8 cellular contexts compared by ENCODE assay signal in the genomic region with DNA sequence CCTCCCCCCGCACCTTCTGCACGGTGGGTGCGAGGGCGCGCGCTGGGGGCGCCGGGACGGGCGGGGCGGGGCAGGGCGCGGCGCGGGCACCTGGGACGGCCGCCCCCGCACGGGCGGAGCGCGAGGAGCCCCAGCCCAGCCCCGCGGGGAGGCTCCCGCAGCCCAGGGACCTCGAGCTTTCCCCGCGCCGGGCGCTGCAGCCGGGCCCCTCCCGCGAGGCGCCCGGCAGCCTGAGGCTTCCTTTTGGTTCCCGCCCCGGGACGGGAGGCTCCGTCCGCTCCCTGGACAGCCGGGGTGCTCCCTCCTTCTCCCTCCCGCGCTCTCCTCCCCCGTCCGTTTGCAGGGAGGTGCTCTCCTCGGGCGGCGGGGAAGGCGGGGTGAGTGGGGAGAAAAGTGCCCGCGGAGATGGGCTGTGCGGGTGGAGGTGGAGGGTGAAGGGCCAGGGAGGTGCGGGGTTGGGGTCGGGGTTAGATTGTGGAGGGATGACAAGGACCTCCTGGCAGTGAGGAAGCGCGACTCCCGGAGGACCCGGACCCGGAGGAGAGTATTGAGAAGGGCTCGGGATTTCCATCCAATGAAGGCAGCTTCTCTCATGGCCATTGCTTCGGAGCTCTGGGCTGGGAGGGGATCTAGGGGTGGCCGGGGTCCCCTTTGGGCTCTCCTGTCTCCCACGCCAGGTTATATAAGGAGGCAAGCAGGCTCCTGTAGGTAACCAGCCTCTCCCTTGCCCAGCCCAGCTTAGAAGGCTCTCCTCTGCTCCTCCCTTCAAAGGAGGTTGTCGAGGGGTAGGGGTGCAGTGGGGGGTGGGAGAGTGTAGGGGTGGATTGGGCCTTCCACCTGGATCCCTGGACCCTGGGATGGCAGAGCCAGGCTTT. TPM values are rescaled to one million over a fixed set of nuclear protein-coding genes. Genes with fewer than 3 reads are reported as not detected.
DNase-seq lines count a peak whose midpoint lies in the region; ATAC-seq and TF ChIP-seq lines count a peak whose summit lies in the region.

No MANE protein-coding gene starts in this region.

- peak overlapping the region; percentile 86 for H2AFZ ChIP-seq in GM23338

- H3K79me2 ChIP-seq in GM23338 (replicated peaks; ENCODE audit: insufficient read depth): peaks cover 49% of the 10 kb centered on the region

- DNase-seq in Daoy (ENCODE audit: low read depth): peak; percentile 36
- DNase-seq in GM23338 (ENCODE audit: low spot score): peak; percentile 43
- peak in 2 of 3 donors; percentile 25 to 77 for DNase-seq in Peyer's patch
- DNase-seq in caudate nucleus (lab: John Stamatoyannopoulos, UW): peak in 27 of 61 donors; percentile 12 to 71 (median 44)
- DNase-seq in left colon: peak; percentile 67 to 72
- peak; percentile 7 for DNase-seq in stimulated activated naive CD4-positive, alpha-beta T cell treated with Interleukin-2 at 50 U/mL for 16 hours (lab: John Stamatoyannopoulos, UW)

- intact Hi-C loops in left colon (cut with DNase I, micrococcal nuclease): no loop called here

- H3K27ac Mint-ChIP-seq in GM23338: no peak overlapping the region

- H3K27ac ChIP-seq in GM23338 (ENCODE audit: low read depth) (no peak overlapping the region), Peyer's patch (peak overlapping the region; percentile 78 to 87 (median 80)), caudate nucleus (ENCODE audit: low read depth, low read length) (peak overlapping the region; percentile 76)

- peaks cover 36% of the 10 kb centered on the region for H3K4me1 Mint-ChIP-seq in GM23338

- peaks cover 20% of the 10 kb centered on the region for H3K27me3 Mint-ChIP-seq in GM23338 (ENCODE audit: insufficient read depth, low read depth, poor library complexity)

- no peaks in the 10 kb centered on the region for H3K9me3 ChIP-seq in Peyer's patch

- H3K9me2 ChIP-seq in GM23338 (ENCODE audit: insufficient read depth): no peaks in the 10 kb centered on the region

- peak overlapping the region; percentile 82 for H3K4me3 Mint-ChIP-seq in GM23338

- H3K4me1 ChIP-seq in GM23338 (ENCODE audit: insufficient read depth) (peaks cover 25% of the 10 kb centered on the region), Peyer's patch (peaks cover 4 to 44% (median 5%) of the 10 kb centered on the region in 4 donors)

- TF ChIP-seq CTCF in GM23338 (conservative IDR thresholded peaks at IDR 0.05; ENCODE audit: low read depth in 2 of 2): no peak
- no peak for TF ChIP-seq CTCF in Peyer's patch (IDR thresholded peaks at IDR 0.05)

- no peaks in the 10 kb centered on the region; the same call in none of the 2 replicates for H3F3A ChIP-seq in GM23338 (replicated peaks; ENCODE audit: low read depth)

- H3K36me3 ChIP-seq in GM23338 (ENCODE audit: insufficient read depth): no peaks in the 10 kb centered on the region
- peaks cover 0 to 13% (median 0%) of the 10 kb centered on the region in 3 donors for H3K36me3 ChIP-seq in Peyer's patch

- ATAC-seq in GM23338 (peak; percentile 4), left colon (peak; percentile 56), HG03159 (IDR thresholded peaks at IDR 0.05; ENCODE audit: unreplicated experiment) (no peak), GM18519 (IDR thresholded peaks at IDR 0.05; ENCODE audit: low FRiP score, unreplicated experiment) (no peak)

- H3K9me3 Mint-ChIP-seq in GM23338: peaks cover 3% of the 10 kb centered on the region; the same call in 1 of the 3 replicates

- H4K20me1 ChIP-seq in GM23338 (replicated peaks; ENCODE audit: insufficient read depth): peaks cover 5% of the 10 kb centered on the region; the same call in 1 of the 2 replicates

- H3K4me3 ChIP-seq in GM23338 (peak overlapping the region; percentile 87), Peyer's patch (peak overlapping the region; percentile 64 to 85 (median 71))

- no peak for TF ChIP-seq POLR2A in Peyer's patch (IDR thresholded peaks at IDR 0.05)

- peaks cover 26% of the 10 kb centered on the region for H3K36me3 Mint-ChIP-seq in GM23338 (ENCODE audit: low read depth)

- H3K27me3 ChIP-seq in GM23338 (ENCODE audit: insufficient read depth): peaks cover 22% of the 10 kb centered on the region
- no peaks in the 10 kb centered on the region for H3K27me3 ChIP-seq in Peyer's patch

- peak overlapping the region; percentile 93 for H3K4me2 ChIP-seq in GM23338

TF ChIP-seq in GM23338, 12 proteins besides CTCF, POLR2A, EP300 and RAD21:
- TF ChIP-seq NANOG (IDR thresholded peaks at IDR 0.05; ENCODE audit: borderline replicate concordance) (no peak), POLR2AphosphoS5 (IDR thresholded peaks at IDR 0.05; ENCODE audit: low read depth) (no peak), JUNB (IDR thresholded peaks at IDR 0.05; ENCODE audit: unreplicated experiment) (no peak)

RNA-seq across cellular contexts. Expression of a gene that starts 0.6 kb away (rescaled TPM):
- total RNA-seq in Daoy (2014; rRNA removed; shearing (Covaris generic)): 11.2 and 17.4 TPM in 2 replicates
- total RNA-seq in GM23338 (2014; rRNA removed; shearing (Covaris generic)): 38.9 and 46.4 TPM in 2 replicates
- polyA plus RNA-seq in GM23338 (2016; fragmentation: Nextera tagmentation; extraction: Ambion mirVana): 12.5 and 13.3 TPM in 2 replicates
- total RNA-seq in Peyer's patch (100 to 1,000 TPM in 1 of 4 donors, 10 to 100 TPM in 3; 56.7 to 111 (median 67.2) TPM), left colon (10 to 100 TPM; 29.5 to 40.1 TPM)

Comparison
In these comparisons a context has a peak if more than half of its experiments do, and no peak if none do; other contexts are left out.
1. ATAC-seq: peak in GM23338 (single experiment) and left colon (single experiment); none in HG03159 (single experiment) and GM18519 (single experiment).